8 cellular contexts compared by ENCODE assay signal in genomic region chr1:246971322-246971721, GRCh38. TPM values are rescaled to one million over a fixed set of nuclear protein-coding genes. Genes with fewer than 3 reads are reported as not detected.
A peak's percentile ranks its signal among the peaks of the same experiment; 100 is the strongest.
DNase-seq lines count a peak whose midpoint lies in the region; ATAC-seq and TF ChIP-seq lines count a peak whose summit lies in the region.

No MANE protein-coding gene starts in this region.

- H3K9me3 ChIP-seq in PC-9 (ENCODE audit: insufficient read depth, low read depth) (no peaks in the 10 kb centered on the region), iPS DF 6.9 (ENCODE audit: control insufficient read depth, insufficient read depth, low read length) (peaks cover 4% of the 10 kb centered on the region)

- no peak overlapping the region for H3K27ac Mint-ChIP-seq in activated naive CD8-positive, alpha-beta T cell treated with anti-CD3 and anti-CD28 coated beads, Interleukin-2, amount 50 U/mL, for 24 hours

- no peaks in the 10 kb centered on the region for H4K20me1 ChIP-seq in PC-9 (ENCODE audit: insufficient read depth)

- intact Hi-C loops in PC-9 (cut with micrococcal nuclease; ENCODE audit: unreplicated experiment): no loop called here

- H3K4me3 Mint-ChIP-seq in activated naive CD8-positive, alpha-beta T cell treated with anti-CD3 and anti-CD28 coated beads, Interleukin-2, amount 50 U/mL, for 24 hours: no peak overlapping the region

- H3K4me3 ChIP-seq in PC-9 (no peak overlapping the region), iPS DF 6.9 (ENCODE audit: low read length) (no peak overlapping the region)

- H3F3A ChIP-seq in PC-9 (ENCODE audit: insufficient read depth, low read depth): no peaks in the 10 kb centered on the region

- POLR2A ChIA-PET in PC-9 (lab: Charles Lee; ENCODE audit: unreplicated experiment): no interaction called here

- no peaks in the 10 kb centered on the region for H3K4me1 Mint-ChIP-seq in activated naive CD8-positive, alpha-beta T cell treated with anti-CD3 and anti-CD28 coated beads, Interleukin-2, amount 50 U/mL, for 24 hours

- peak; percentile 26; the same call in 1 of the 2 replicates for TF ChIP-seq CTCF in PC-9 (conservative IDR thresholded peaks at IDR 0.05)

- DNase-seq in DMS 273 (lab: John Stamatoyannopoulos, UW; ENCODE audit: unreplicated experiment) (peak; percentile 42), DMS 273 treated with DMSO at 0.1 percent for 48 hours (lab: John Stamatoyannopoulos, UW) (no peak), PC-9 (peak in 1 of 2 experiments; percentile 2), iPS DF 6.9 (ENCODE audit: low read depth, low spot score) (peak; percentile 58)
- DNase-seq in activated naive CD8-positive, alpha-beta T cell treated with anti-CD3 and anti-CD28 coated beads, Interleukin-2, amount 50 U/mL, for 24 hours: peak; percentile 50
- DNase-seq in stimulated activated CD4-positive, alpha-beta T cell treated with anti-CD3 and anti-CD28 coated beads, Interleukin-4, amount 100 ng/mL, for 4 hours: peak; percentile 8 to 46

- H3K36me3 ChIP-seq in PC-9 (ENCODE audit: low read depth) (no peaks in the 10 kb centered on the region), iPS DF 6.9 (ENCODE audit: control insufficient read depth, insufficient read depth, low read length) (peaks cover 3% of the 10 kb centered on the region; the same call in 1 of the 2 replicates)

- CTCF ChIA-PET in PC-9 (lab: Charles Lee): no interaction called here

- no peak for ATAC-seq in activated naive CD8-positive, alpha-beta T cell treated with anti-CD3 and anti-CD28 coated beads, Interleukin-2, amount 50 U/mL, for 24 hours
- ATAC-seq in HG02759 (IDR thresholded peaks at IDR 0.05; ENCODE audit: unreplicated experiment) (no peak), GM19395 (IDR thresholded peaks at IDR 0.05; ENCODE audit: unreplicated experiment) (no peak)

- no peaks in the 10 kb centered on the region for H3K4me1 ChIP-seq in PC-9 (replicated peaks; ENCODE audit: insufficient read depth)
- H3K4me1 ChIP-seq in iPS DF 6.9 (ENCODE audit: control insufficient read depth, insufficient read depth, low read length): no peaks in the 10 kb centered on the region

- no peaks in the 10 kb centered on the region for H3K79me2 ChIP-seq in PC-9 (ENCODE audit: low read depth)

- H3K27me3 ChIP-seq in PC-9 (ENCODE audit: insufficient read depth, low read depth) (no peaks in the 10 kb centered on the region), iPS DF 6.9 (ENCODE audit: control insufficient read depth, insufficient read depth, low read length) (no peaks in the 10 kb centered on the region)

- H3K27me3 Mint-ChIP-seq in activated naive CD8-positive, alpha-beta T cell treated with anti-CD3 and anti-CD28 coated beads, Interleukin-2, amount 50 U/mL, for 24 hours: peaks cover 3% of the 10 kb centered on the region

- no peak overlapping the region for H3K4me2 ChIP-seq in PC-9

- H3K36me3 Mint-ChIP-seq in activated naive CD8-positive, alpha-beta T cell treated with anti-CD3 and anti-CD28 coated beads, Interleukin-2, amount 50 U/mL, for 24 hours (ENCODE audit: low read depth): peaks cover 7% of the 10 kb centered on the region

- no CpG with 5 or more reads among the region's 8 CpGs for WGBS in iPS DF 6.9 (ENCODE audit: insufficient coverage, insufficient read length)

- BruUV-seq in PC-9 (replicated peaks; lab: Mats Ljungman, UMichigan): no TSS peak

- H2AFZ ChIP-seq in PC-9: no peak overlapping the region

- H3K27ac ChIP-seq in PC-9 (no peak overlapping the region), iPS DF 6.9 (ENCODE audit: low read length) (no peak overlapping the region)

- no peaks in the 10 kb centered on the region for H3K9me2 ChIP-seq in PC-9 (ENCODE audit: insufficient read depth)

- H3K9me3 Mint-ChIP-seq in activated naive CD8-positive, alpha-beta T cell treated with anti-CD3 and anti-CD28 coated beads, Interleukin-2, amount 50 U/mL, for 24 hours: peaks cover 32% of the 10 kb centered on the region

RNA-seq across cellular contexts. Expression of gene ZNF695, which starts 36.5 kb away (rescaled TPM):
- 9.5 and 9.8 TPM in 2 replicates for total RNA-seq in PC-9 (2021)

RNA-seq across cellular contexts. Expression of gene AHCTF1, which starts 39.6 kb away (rescaled TPM):
- 27.8 and 34.3 TPM in 2 replicates for total RNA-seq in PC-9 (2021)
